ENCODE assay signal across 10 cellular contexts in genomic region chr1:5980314-5981008, GRCh38. TPM values are rescaled to one million over a fixed set of nuclear protein-coding genes. Genes with fewer than 3 reads are reported as not detected.
DNase-seq lines count a peak whose midpoint lies in the region; ATAC-seq, FAIRE-seq and TF ChIP-seq lines count a peak whose summit lies in the region.
"Had no signal": no experiment of that assay in that cellular context is flagged by ENCODE, and none has a peak within 500 bp of the region (broad histone marks: within the 10 kb centered on the region; RNA-seq: fewer than 3 reads in every experiment).

No MANE protein-coding gene starts in this region.

- H3K36me3 ChIP-seq in kidney (ENCODE audit: control insufficient read depth in 1 of 2, insufficient read depth in 2 of 2, low read length in 2 of 2) = peaks cover 6 to 7% of the 10 kb centered on the region in 2 donors

- H3K9ac ChIP-seq in kidney (ENCODE audit: low read length in 2 of 2) = no peak overlapping the region

- H3K9me3 ChIP-seq in kidney (ENCODE audit: control insufficient read depth in 1 of 2, low read length in 2 of 2) = no peaks in the 10 kb centered on the region

- no peak for ATAC-seq in activated CD4-positive, CD25-positive, alpha-beta regulatory T cell treated with anti-CD3 and anti-CD28 coated beads, Interleukin-2, amount 50 U/mL, for 24 hours

- H3K4me3 ChIP-seq in HL-60 (replicated peaks; ENCODE audit: insufficient read depth, low read length) (no peak overlapping the region), kidney (ENCODE audit: low read length in 2 of 2) (no peak overlapping the region)

- FAIRE-seq in kidney (lab: Jason Lieb, UNC) = no peak
- FAIRE-seq: GM18507 had no signal

- no peak overlapping the region for H3K27ac ChIP-seq in HL-60 (replicated peaks)
- no peak overlapping the region for H3K27ac ChIP-seq in kidney (ENCODE audit: low read depth in 2 of 2, low read length in 2 of 2)
- H3K27ac ChIP-seq: epithelial cell of prostate had no signal

- H3K4me1 ChIP-seq in kidney (ENCODE audit: control insufficient read depth in 1 of 2, insufficient read depth in 1 of 2, low read depth in 1 of 2, low read length in 2 of 2) = peaks cover 2 to 3% of the 10 kb centered on the region in 2 donors

- DNase-seq in AG09319 (ENCODE audit: extremely low read depth, low read depth) (no peak), HL-60 (ENCODE audit: low read depth in 1 of 2, low spot score in 1 of 2) (peak; percentile 28 to 36), astrocyte of the hippocampus (ENCODE audit: low read depth, low spot score) (peak; percentile 23), kidney (peak; percentile 50), NCI-H1436 treated with DMSO at 0.1 percent for 48 hours (lab: John Stamatoyannopoulos, UW) (no peak), inferior parietal cortex (ENCODE audit: extremely low spot score) (no peak), medulla oblongata (ENCODE audit: extremely low spot score) (no peak)

- peak; percentile 25 for TF ChIP-seq CTCF in AG09319 (IDR thresholded peaks at IDR 0.05; ENCODE audit: low read depth, low read length)
- no peak for TF ChIP-seq CTCF in HL-60 (IDR thresholded peaks at IDR 0.05; ENCODE audit: insufficient read depth, low read length)
- no peak for TF ChIP-seq CTCF in kidney (IDR thresholded peaks at IDR 0.05; ENCODE audit: borderline replicate concordance, extremely low read depth, insufficient read depth)

- intact Hi-C loops in kidney (cut with DNase I) = no loop called here

- H3K27me3 ChIP-seq in HL-60 (ENCODE audit: insufficient read depth, poor library complexity, severe bottlenecking) = no peaks in the 10 kb centered on the region

RNA-seq across cellular contexts. Expression of gene NPHP4, which starts 11.8 kb away (rescaled TPM):
- 16.1 TPM for total RNA-seq in kidney
- polyA plus RNA-seq in kidney (ENCODE audit: insufficient read depth, low read depth, low replicate concordance) = 2.9 TPM

Comparison
In these comparisons a context has a peak if more than half of its experiments do, and no peak if none do; other contexts are left out.
1. DNase-seq: peak in HL-60 (2 of 2), astrocyte of the hippocampus (single experiment) and kidney (single experiment); none in AG09319 (single experiment), NCI-H1436 treated with DMSO at 0.1 percent for 48 hours (single experiment), inferior parietal cortex (single experiment) and medulla oblongata (single experiment).